ENCODE assay signal across 11 cellular contexts in the genomic region with DNA sequence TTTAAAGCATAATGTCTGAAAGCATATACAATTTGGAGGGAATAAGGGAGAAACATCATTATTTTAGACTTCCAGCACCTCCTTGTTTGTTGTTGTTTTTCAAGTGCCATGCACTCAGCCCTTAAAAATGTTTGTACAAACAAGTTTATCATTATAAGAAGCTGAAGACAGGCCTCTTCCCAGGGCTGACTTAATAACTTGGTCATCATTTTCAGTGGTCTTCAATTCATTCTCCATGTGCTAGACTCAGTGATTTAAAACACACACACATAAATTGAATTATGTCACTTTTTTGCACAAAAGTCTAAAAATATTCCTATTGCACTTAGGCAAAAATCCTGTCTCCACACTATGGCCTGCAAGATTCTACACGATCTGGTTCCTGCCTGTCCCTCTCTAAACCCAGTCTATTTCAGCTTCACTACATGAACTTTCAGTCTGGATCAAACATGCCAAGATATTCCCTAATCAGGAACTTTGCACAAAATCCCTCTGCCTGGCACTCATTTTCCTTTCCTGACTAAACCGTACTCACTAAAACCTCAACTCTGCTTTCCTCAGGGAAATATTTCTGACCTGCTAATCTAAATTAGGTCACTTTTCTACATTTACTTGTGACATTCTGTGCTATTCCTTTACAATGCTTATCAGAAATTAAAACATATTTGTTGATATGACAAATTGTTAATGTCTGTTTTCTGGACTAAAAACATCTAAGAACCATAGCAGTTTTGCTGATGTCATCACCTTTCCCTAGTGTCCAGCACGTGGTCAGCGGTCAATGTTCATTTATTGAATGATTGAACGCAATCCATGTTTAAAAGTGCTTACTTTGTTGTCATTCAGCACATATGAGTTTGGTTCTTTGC. TPM values are rescaled to one million over a fixed set of nuclear protein-coding genes. Genes with fewer than 3 reads are reported as not detected.
DNase-seq lines count a peak whose midpoint lies in the region; ATAC-seq and FAIRE-seq lines count a peak whose summit lies in the region.
"Had no signal": no experiment of that assay in that cellular context is flagged by ENCODE, and none has a peak within 500 bp of the region (broad histone marks: within the 10 kb centered on the region; RNA-seq: fewer than 3 reads in every experiment).

No MANE protein-coding gene starts in this region.

- H3K27ac Mint-ChIP-seq in T-helper 2 cell treated with Interferon-gamma antibody and Interleukin-4, amounts not matched to agents 5 μg/mL and 100 μg/mL, for 36 hours = peak overlapping the region; percentile 95
- peak overlapping the region; percentile 86 for H3K27ac Mint-ChIP-seq in activated T-helper 17 cell treated with anti-CD3 and anti-CD28 coated beads, Interleukin-2, amount 50 U/mL, for 72 hours
- peak overlapping the region; percentile 92 for H3K27ac Mint-ChIP-seq in stimulated activated effector memory CD8-positive, alpha-beta T cell treated with anti-CD3 and anti-CD28 coated beads, Interleukin-12 subunit alpha, Interleukin-12 subunit beta, amount 100 ng/mL, for 72 hours
- H3K27ac Mint-ChIP-seq: brain had no signal

- peaks cover 52% of the 10 kb centered on the region for H3K36me3 Mint-ChIP-seq in T-helper 2 cell treated with Interferon-gamma antibody and Interleukin-4, amounts not matched to agents 5 μg/mL and 100 μg/mL, for 36 hours (ENCODE audit: low read depth)
- H3K36me3 Mint-ChIP-seq in activated T-helper 17 cell treated with anti-CD3 and anti-CD28 coated beads, Interleukin-2, amount 50 U/mL, for 72 hours (ENCODE audit: low read depth) = no peaks in the 10 kb centered on the region
- H3K36me3 Mint-ChIP-seq in stimulated activated effector memory CD8-positive, alpha-beta T cell treated with anti-CD3 and anti-CD28 coated beads, Interleukin-12 subunit alpha, Interleukin-12 subunit beta, amount 100 ng/mL, for 72 hours = peaks cover 5% of the 10 kb centered on the region
- H3K36me3 Mint-ChIP-seq: brain had no signal

- H3K9me3 Mint-ChIP-seq in T-helper 2 cell treated with Interferon-gamma antibody and Interleukin-4, amounts not matched to agents 5 μg/mL and 100 μg/mL, for 36 hours = peaks cover 46% of the 10 kb centered on the region
- H3K9me3 Mint-ChIP-seq in activated T-helper 17 cell treated with anti-CD3 and anti-CD28 coated beads, Interleukin-2, amount 50 U/mL, for 72 hours = peaks cover 5% of the 10 kb centered on the region
- peaks cover 7% of the 10 kb centered on the region for H3K9me3 Mint-ChIP-seq in stimulated activated effector memory CD8-positive, alpha-beta T cell treated with anti-CD3 and anti-CD28 coated beads, Interleukin-12 subunit alpha, Interleukin-12 subunit beta, amount 100 ng/mL, for 72 hours

- H3K27me3 Mint-ChIP-seq in T-helper 2 cell treated with Interferon-gamma antibody and Interleukin-4, amounts not matched to agents 5 μg/mL and 100 μg/mL, for 36 hours (ENCODE audit: low read depth) = no peaks in the 10 kb centered on the region
- H3K27me3 Mint-ChIP-seq in activated T-helper 17 cell treated with anti-CD3 and anti-CD28 coated beads, Interleukin-2, amount 50 U/mL, for 72 hours = no peaks in the 10 kb centered on the region

- DNase-seq in T-helper 2 cell treated with Interferon-gamma antibody and Interleukin-4, amounts not matched to agents 5 μg/mL and 100 μg/mL, for 36 hours (ENCODE audit: low spot score) = no peak
- DNase-seq in T-helper 2 cell (no peak), AG08396 (ENCODE audit: low spot score) (no peak), retina (no peak), RCC 7860 (ENCODE audit: low spot score) (no peak)
- DNase-seq in stimulated activated effector memory CD8-positive, alpha-beta T cell treated with anti-CD3 and anti-CD28 coated beads, Interleukin-12 subunit alpha, Interleukin-12 subunit beta, amount 100 ng/mL, for 72 hours (ENCODE audit: low spot score in 2 of 2) = peak in 1 of 2 donors; percentile 47
- DNase-seq: 8988T, NCI-H1048 had no signal

- ATAC-seq in HG02763 (IDR thresholded peaks at IDR 0.05; ENCODE audit: unreplicated experiment) = peak; percentile 30
- ATAC-seq in activated T-helper 17 cell treated with anti-CD3 and anti-CD28 coated beads, Interleukin-2, amount 50 U/mL, for 72 hours (replicated peaks) = peak; percentile 25
- ATAC-seq in stimulated activated effector memory CD8-positive, alpha-beta T cell treated with anti-CD3 and anti-CD28 coated beads, Interleukin-12 subunit alpha, Interleukin-12 subunit beta, amount 100 ng/mL, for 72 hours = peak; percentile 44

- FAIRE-seq in RCC 7860 (lab: Jason Lieb, UNC) = no peak

- peaks cover 61% of the 10 kb centered on the region for H3K4me1 Mint-ChIP-seq in T-helper 2 cell treated with Interferon-gamma antibody and Interleukin-4, amounts not matched to agents 5 μg/mL and 100 μg/mL, for 36 hours (ENCODE audit: low read depth)
- H3K4me1 Mint-ChIP-seq in activated T-helper 17 cell treated with anti-CD3 and anti-CD28 coated beads, Interleukin-2, amount 50 U/mL, for 72 hours = peaks cover 54% of the 10 kb centered on the region
- H3K4me1 Mint-ChIP-seq in stimulated activated effector memory CD8-positive, alpha-beta T cell treated with anti-CD3 and anti-CD28 coated beads, Interleukin-12 subunit alpha, Interleukin-12 subunit beta, amount 100 ng/mL, for 72 hours = peaks cover 68% of the 10 kb centered on the region
- H3K4me1 Mint-ChIP-seq: brain had no signal

- peak overlapping the region; percentile 71 for H3K4me3 Mint-ChIP-seq in T-helper 2 cell treated with Interferon-gamma antibody and Interleukin-4, amounts not matched to agents 5 μg/mL and 100 μg/mL, for 36 hours
- H3K4me3 Mint-ChIP-seq in activated T-helper 17 cell treated with anti-CD3 and anti-CD28 coated beads, Interleukin-2, amount 50 U/mL, for 72 hours = peak overlapping the region; percentile 79
- peak overlapping the region; percentile 58 for H3K4me3 Mint-ChIP-seq in stimulated activated effector memory CD8-positive, alpha-beta T cell treated with anti-CD3 and anti-CD28 coated beads, Interleukin-12 subunit alpha, Interleukin-12 subunit beta, amount 100 ng/mL, for 72 hours
- H3K4me3 Mint-ChIP-seq: brain had no signal

RNA-seq across cellular contexts. Expression of gene GBP5, which starts 14.8 kb away (rescaled TPM):
- total RNA-seq in activated T-helper 17 cell treated with anti-CD3 and anti-CD28 coated beads, Interleukin-2, amount 50 U/mL, for 72 hours = 100 to 1,000 TPM; 135 to 157 TPM
